Comparison of ENCODE assay signal across 20 cellular contexts in genomic region chr5:140303987-140304386, GRCh38. TPM values are rescaled to one million over a fixed set of nuclear protein-coding genes. Genes with fewer than 3 reads are reported as not detected.
A peak's percentile ranks its signal among the peaks of the same experiment; 100 is the strongest.
DNase-seq lines count a peak whose midpoint lies in the region; ATAC-seq and TF ChIP-seq lines count a peak whose summit lies in the region.
"Had no signal": no experiment of that assay in that cellular context is flagged by ENCODE, and none has a peak within 500 bp of the region (broad histone marks: within the 10 kb centered on the region; RNA-seq: fewer than 3 reads in every experiment).

No MANE protein-coding gene starts in this region.

- H3K4me3 ChIP-seq in CD4-positive, CD25-positive, alpha-beta regulatory T cell (ENCODE audit: low read depth, low read length), result peak overlapping the region; percentile 83
- H3K4me3 ChIP-seq in HEK293 (ENCODE audit: low read depth, low read length) (no peak overlapping the region), WERI-Rb-1 (ENCODE audit: low read depth, low read length) (no peak overlapping the region)
- H3K4me3 ChIP-seq: lung had no signal

- H3K4me1 Mint-ChIP-seq in CD4-positive, CD25-positive, alpha-beta regulatory T cell, result peaks cover 12 to 31% (median 20%) of the 10 kb centered on the region in 4 donors
- H3K4me1 Mint-ChIP-seq in activated naive CD8-positive, alpha-beta T cell treated with anti-CD3 and anti-CD28 coated beads, Interleukin-2, amount 10 ng/mL, durations not matched to agents 7 days and 5 days, result peaks cover 17% of the 10 kb centered on the region
- peaks cover 29% of the 10 kb centered on the region for H3K4me1 Mint-ChIP-seq in nephron progenitor cell

- DNase-seq in CD4-positive, CD25-positive, alpha-beta regulatory T cell, result no peak
- DNase-seq in activated naive CD8-positive, alpha-beta T cell treated with anti-CD3 and anti-CD28 coated beads, Interleukin-2, amount 10 ng/mL, durations not matched to agents 7 days and 5 days, result no peak
- DNase-seq in nephron progenitor cell, result no peak
- DNase-seq in NCI-H82 (lab: John Stamatoyannopoulos, UW), result no peak
- DNase-seq in GM20000 (ENCODE audit: low spot score), result no peak
- DNase-seq in WERI-Rb-1, result no peak
- DNase-seq: activated naive CD4-positive, alpha-beta T cell treated with anti-CD3 and anti-CD28 coated beads, Interleukin-2, amount 10 ng/mL, durations not matched to agents 7 days and 5 days; BE2C; DMS53; HFFc6; immature natural killer cell; NCI-H1105; retina; RPMI8226; SW 1271 had no signal

- no peak for ATAC-seq in CD4-positive, CD25-positive, alpha-beta regulatory T cell (ENCODE audit: low read depth in 2 of 2)
- ATAC-seq in activated naive CD8-positive, alpha-beta T cell treated with anti-CD3 and anti-CD28 coated beads, Interleukin-2, amount 10 ng/mL, durations not matched to agents 7 days and 5 days (ENCODE audit: low read depth), result no peak

- CTCF ChIA-PET in HEK293 (lab: Yijun Ruan, JAX), result interaction anchor here (1.0 to 3.8 kb wide), 2 partner anchors 14 to 42 kb away, joined by 3 to 27 read pairs; partner anchors contain the start of gene HBEGF

- no peak overlapping the region for H3K27ac ChIP-seq in CD4-positive, CD25-positive, alpha-beta regulatory T cell (ENCODE audit: insufficient read depth, low read length, poor library complexity, severe bottlenecking)
- H3K27ac ChIP-seq in HEK293 (ENCODE audit: extremely low read depth, low read depth, low read length) (no peak overlapping the region), WERI-Rb-1 (no peak overlapping the region)

- H3K27ac Mint-ChIP-seq in CD4-positive, CD25-positive, alpha-beta regulatory T cell, result no peak overlapping the region
- no peak overlapping the region for H3K27ac Mint-ChIP-seq in activated naive CD8-positive, alpha-beta T cell treated with anti-CD3 and anti-CD28 coated beads, Interleukin-2, amount 10 ng/mL, durations not matched to agents 7 days and 5 days
- H3K27ac Mint-ChIP-seq in nephron progenitor cell, result no peak overlapping the region

- H3K36me3 ChIP-seq in CD4-positive, CD25-positive, alpha-beta regulatory T cell (ENCODE audit: control insufficient read depth, insufficient read depth, low read length), result peaks cover 5% of the 10 kb centered on the region
- H3K36me3 ChIP-seq in HEK293 (ENCODE audit: control insufficient read depth in 2 of 2, insufficient read depth in 1 of 2, low read length in 2 of 2) (peaks cover 6 to 7% of the 10 kb centered on the region in 2 experiments; a peak in 2 of 3 replicates), WERI-Rb-1 (peaks cover 20% of the 10 kb centered on the region)

- POLR2A ChIA-PET in HEK293 (lab: Yijun Ruan, JAX), result interaction anchor here (1.1 to 2.5 kb wide), 3 partner anchors 7 to 42 kb away, joined by 7 to 37 read pairs (median 9); partner anchors contain the start of gene HBEGF
- POLR2A ChIA-PET in activated naive CD8-positive, alpha-beta T cell treated with anti-CD3 and anti-CD28 coated beads, Interleukin-2, amount 10 ng/mL, durations not matched to agents 7 days and 5 days (lab: Charles Lee), result interaction anchor here (0.7 to 3.2 kb wide), 4 partner anchors 24 to 62 kb away, joined by 4 to 15 read pairs (median 5); partner anchors contain the start of gene HBEGF

- H3K27me3 ChIP-seq in CD4-positive, CD25-positive, alpha-beta regulatory T cell (ENCODE audit: control insufficient read depth, insufficient read depth, low read length), result no peaks in the 10 kb centered on the region
- H3K27me3 ChIP-seq in WERI-Rb-1 (ENCODE audit: insufficient read depth, low read depth, severe bottlenecking), result no peaks in the 10 kb centered on the region
- H3K27me3 ChIP-seq: BE2C, esophagus muscularis mucosa had no signal

- H3K4me3 Mint-ChIP-seq in CD4-positive, CD25-positive, alpha-beta regulatory T cell, result peak overlapping the region in 2 of 4 donors; percentile 28 to 69
- peak overlapping the region; percentile 54 for H3K4me3 Mint-ChIP-seq in activated naive CD8-positive, alpha-beta T cell treated with anti-CD3 and anti-CD28 coated beads, Interleukin-2, amount 10 ng/mL, durations not matched to agents 7 days and 5 days
- H3K4me3 Mint-ChIP-seq in nephron progenitor cell, result peak overlapping the region; percentile 54

- no peak for TF ChIP-seq CTCF in HEK293 (tag by site-specific recombination; IDR thresholded peaks at IDR 0.05)
- no peak for TF ChIP-seq CTCF in nephron progenitor cell (IDR thresholded peaks at IDR 0.05)
- no peak for TF ChIP-seq CTCF in GM20000 (IDR thresholded peaks at IDR 0.05; ENCODE audit: extremely low read depth, missing control alignments)
- no peak for TF ChIP-seq CTCF in WERI-Rb-1 (IDR thresholded peaks at IDR 0.05; ENCODE audit: low read depth, low read length)

- H3K4me1 ChIP-seq in CD4-positive, CD25-positive, alpha-beta regulatory T cell (ENCODE audit: control insufficient read depth, insufficient read depth, low read length, poor library complexity, severe bottlenecking), result peaks cover 21% of the 10 kb centered on the region
- peaks cover 14% of the 10 kb centered on the region for H3K4me1 ChIP-seq in HEK293 (ENCODE audit: control insufficient read depth, insufficient read depth, low read length)

- H3K9me3 Mint-ChIP-seq in CD4-positive, CD25-positive, alpha-beta regulatory T cell, result no peaks in the 10 kb centered on the region
- no peaks in the 10 kb centered on the region for H3K9me3 Mint-ChIP-seq in activated naive CD8-positive, alpha-beta T cell treated with anti-CD3 and anti-CD28 coated beads, Interleukin-2, amount 10 ng/mL, durations not matched to agents 7 days and 5 days
- H3K9me3 Mint-ChIP-seq in nephron progenitor cell, result no peaks in the 10 kb centered on the region
- H3K9me3 Mint-ChIP-seq: activated naive CD4-positive, alpha-beta T cell treated with anti-CD3 and anti-CD28 coated beads, Interleukin-2, amount 10 ng/mL, durations not matched to agents 7 days and 5 days; HFFc6; immature natural killer cell had no signal

- no peaks in the 10 kb centered on the region for H3K9me3 ChIP-seq in CD4-positive, CD25-positive, alpha-beta regulatory T cell (ENCODE audit: control insufficient read depth in 2 of 2, low read length in 2 of 2)
- H3K9me3 ChIP-seq in HEK293 (ENCODE audit: control insufficient read depth, insufficient read depth, low read depth, low read length), result no peaks in the 10 kb centered on the region
- H3K9me3 ChIP-seq in WERI-Rb-1 (ENCODE audit: severe bottlenecking), result no peaks in the 10 kb centered on the region
- H3K9me3 ChIP-seq: BE2C, esophagus muscularis mucosa had no signal

- H3K27me3 Mint-ChIP-seq in CD4-positive, CD25-positive, alpha-beta regulatory T cell, result peaks cover 12% of the 10 kb centered on the region
- peaks cover 11% of the 10 kb centered on the region for H3K27me3 Mint-ChIP-seq in activated naive CD8-positive, alpha-beta T cell treated with anti-CD3 and anti-CD28 coated beads, Interleukin-2, amount 10 ng/mL, durations not matched to agents 7 days and 5 days
- H3K27me3 Mint-ChIP-seq in nephron progenitor cell (ENCODE audit: low read depth, poor library complexity), result peaks cover 27% of the 10 kb centered on the region

- H3K36me3 Mint-ChIP-seq in CD4-positive, CD25-positive, alpha-beta regulatory T cell, result peaks cover 6% of the 10 kb centered on the region
- H3K36me3 Mint-ChIP-seq in activated naive CD8-positive, alpha-beta T cell treated with anti-CD3 and anti-CD28 coated beads, Interleukin-2, amount 10 ng/mL, durations not matched to agents 7 days and 5 days, result peaks cover 5% of the 10 kb centered on the region
- peaks cover 8% of the 10 kb centered on the region for H3K36me3 Mint-ChIP-seq in nephron progenitor cell (ENCODE audit: low read depth)

TF ChIP-seq in HEK293, 187 proteins besides CTCF, POLR2A, EP300 and RAD21:
- TF ChIP-seq ZNF664 (tag by site-specific recombination; IDR thresholded peaks at IDR 0.05) (no peak), ZFHX2 (tag by site-specific recombination; conservative IDR thresholded peaks at IDR 0.05) (0 out of 2 replicates have a peak, but pooled peaks have one; percentile 20), TCF7L2 (IDR thresholded peaks at IDR 0.05; ENCODE audit: borderline replicate concordance, low read depth, low read length) (no peak), EGR2 (tag by site-specific recombination; IDR thresholded peaks at IDR 0.05; ENCODE audit: low read depth) (peak; percentile 28; the same call in 1 of the 2 replicates)

RNA-seq across cellular contexts. Expression of gene PFDN1, which starts 1.1 kb away (rescaled TPM):
- total RNA-seq in CD4-positive, CD25-positive, alpha-beta regulatory T cell, result 34.3 TPM
- 100 to 1,000 TPM; 107 to 152 (median 120) TPM for polyA plus RNA-seq in CD4-positive, CD25-positive, alpha-beta regulatory T cell
- 10 to 100 TPM; 47.7 to 48.3 TPM for total RNA-seq in activated naive CD8-positive, alpha-beta T cell treated with anti-CD3 and anti-CD28 coated beads, Interleukin-2, amount 10 ng/mL, durations not matched to agents 7 days and 5 days

RNA-seq across cellular contexts. Expression of gene HBEGF, which starts 42.4 kb away (rescaled TPM):
- 0.47 TPM for total RNA-seq in CD4-positive, CD25-positive, alpha-beta regulatory T cell
- not detected for polyA plus RNA-seq in CD4-positive, CD25-positive, alpha-beta regulatory T cell
- 10 to 100 TPM; 12.8 TPM for total RNA-seq in activated naive CD8-positive, alpha-beta T cell treated with anti-CD3 and anti-CD28 coated beads, Interleukin-2, amount 10 ng/mL, durations not matched to agents 7 days and 5 days

RNA-seq across cellular contexts. Expression of gene SLC4A9, which starts 56.0 kb away (rescaled TPM):
- not detected for total RNA-seq in CD4-positive, CD25-positive, alpha-beta regulatory T cell
- not detected for polyA plus RNA-seq in CD4-positive, CD25-positive, alpha-beta regulatory T cell
- total RNA-seq in activated naive CD8-positive, alpha-beta T cell treated with anti-CD3 and anti-CD28 coated beads, Interleukin-2, amount 10 ng/mL, durations not matched to agents 7 days and 5 days, result under 1 TPM; 0.17 to 0.31 TPM
- total RNA-seq: dermis microvascular lymphatic vessel endothelial cell, esophagus muscularis mucosa, HFFc6 had no signal
- polyA plus RNA-seq: immature natural killer cell, neural cell had no signal
